ENCODE assay signal across 36 cellular contexts in genomic region chr3:73497646-73498406, GRCh38.
"Had no signal": no experiment of that assay in that cellular context is flagged by ENCODE, and none has a peak within 500 bp of the region (broad histone marks: within the 10 kb centered on the region; RNA-seq: fewer than 3 reads in every experiment).

No MANE protein-coding gene starts in this region.

- H3K4me1 Mint-ChIP-seq: activated naive CD4-positive, alpha-beta T cell treated with anti-CD3 and anti-CD28 coated beads, Interleukin-2, amount 50 U/mL, for 24 hours; activated naive CD8-positive, alpha-beta T cell treated with anti-CD3 and anti-CD28 coated beads, Interleukin-2, amount 10 ng/mL, durations not matched to agents 7 days and 5 days; activated T-helper 17 cell treated with anti-CD3 and anti-CD28 coated beads, Interleukin-2, amount 50 U/mL, for 72 hours had no signal

- H3K36me3 ChIP-seq: ascending aorta, Peyer's patch had no signal

- H3K36me3 Mint-ChIP-seq: activated naive CD4-positive, alpha-beta T cell treated with anti-CD3 and anti-CD28 coated beads, Interleukin-2, amount 50 U/mL, for 24 hours; activated naive CD8-positive, alpha-beta T cell treated with anti-CD3 and anti-CD28 coated beads, Interleukin-2, amount 10 ng/mL, durations not matched to agents 7 days and 5 days had no signal

- H3K4me1 ChIP-seq: Peyer's patch had no signal

- H3K27ac ChIP-seq: ascending aorta, body of pancreas, KMS-11, Peyer's patch, RWPE1, VCaP had no signal

- FAIRE-seq: bronchial epithelial cell had no signal

- H3K4me3 ChIP-seq: ascending aorta, body of pancreas, Peyer's patch had no signal

- H3K9me3 ChIP-seq: ascending aorta, body of pancreas, Peyer's patch had no signal

- H3K27ac Mint-ChIP-seq: activated CD8-positive, alpha-beta T cell treated with anti-CD3 and anti-CD28 coated beads for 36 hours; activated naive CD4-positive, alpha-beta T cell treated with anti-CD3 and anti-CD28 coated beads, Interleukin-2, amount 50 U/mL, for 24 hours; activated naive CD8-positive, alpha-beta T cell treated with anti-CD3 and anti-CD28 coated beads, Interleukin-2, amount 10 ng/mL, durations not matched to agents 7 days and 5 days; activated T-cell treated with anti-CD3 and anti-CD28 coated beads, Interleukin-2, amount 50 U/mL, for 72 hours; activated T-helper 17 cell treated with anti-CD3 and anti-CD28 coated beads, Interleukin-2, amount 50 U/mL, for 72 hours had no signal

- H3K9me3 Mint-ChIP-seq: activated CD8-positive, alpha-beta T cell treated with anti-CD3 and anti-CD28 coated beads for 36 hours; activated naive CD4-positive, alpha-beta T cell treated with anti-CD3 and anti-CD28 coated beads, Interleukin-2, amount 50 U/mL, for 24 hours; activated naive CD8-positive, alpha-beta T cell treated with anti-CD3 and anti-CD28 coated beads, Interleukin-2, amount 10 ng/mL, durations not matched to agents 7 days and 5 days; activated T-cell treated with anti-CD3 and anti-CD28 coated beads, Interleukin-2, amount 50 U/mL, for 72 hours; activated T-helper 17 cell treated with anti-CD3 and anti-CD28 coated beads, Interleukin-2, amount 50 U/mL, for 72 hours had no signal

- H3K27me3 ChIP-seq: ascending aorta, body of pancreas, Peyer's patch had no signal

- ATAC-seq: activated CD8-positive, alpha-beta T cell treated with anti-CD3 and anti-CD28 coated beads for 36 hours; activated T-cell treated with anti-CD3 and anti-CD28 coated beads, Interleukin-2, amount 50 U/mL, for 72 hours; activated T-helper 17 cell treated with anti-CD3 and anti-CD28 coated beads, Interleukin-2, amount 50 U/mL, for 72 hours; body of pancreas; PC-3 had no signal

- H3K4me3 Mint-ChIP-seq: activated CD8-positive, alpha-beta T cell treated with anti-CD3 and anti-CD28 coated beads for 36 hours; activated naive CD4-positive, alpha-beta T cell treated with anti-CD3 and anti-CD28 coated beads, Interleukin-2, amount 50 U/mL, for 24 hours; activated naive CD8-positive, alpha-beta T cell treated with anti-CD3 and anti-CD28 coated beads, Interleukin-2, amount 10 ng/mL, durations not matched to agents 7 days and 5 days; activated T-cell treated with anti-CD3 and anti-CD28 coated beads, Interleukin-2, amount 50 U/mL, for 72 hours; activated T-helper 17 cell treated with anti-CD3 and anti-CD28 coated beads, Interleukin-2, amount 50 U/mL, for 72 hours had no signal

- DNase-seq: activated CD4-positive, alpha-beta T cell treated with anti-CD3 and anti-CD28 coated beads for 1 hour; activated CD4-positive, alpha-beta T cell treated with anti-CD3 and anti-CD28 coated beads for 48 hours; activated CD4-positive, alpha-beta T cell treated with anti-CD3 and anti-CD28 coated beads, Interleukin-2, amount 50 U/mL, for 4 hours; activated CD4-positive, CD25-positive, alpha-beta regulatory T cell; activated CD8-positive, alpha-beta T cell treated with anti-CD3 and anti-CD28 coated beads for 36 hours; activated effector memory CD4-positive, alpha-beta T cell treated with anti-CD3 and anti-CD28 coated beads, Interleukin-2, amount 50 U/mL, for 16 hours; activated naive CD4-positive, alpha-beta T cell treated with Interleukin-2 at 50 U/mL for 16 hours; activated naive CD8-positive, alpha-beta T cell treated with anti-CD3 and anti-CD28 coated beads, Interleukin-2, amount 10 ng/mL, durations not matched to agents 7 days and 5 days; activated T-cell treated with anti-CD3 and anti-CD28 coated beads, Interleukin-2, amount 50 U/mL, for 1 hour; activated T-cell treated with anti-CD3 and anti-CD28 coated beads, Interleukin-2, amount 50 U/mL, for 72 hours; amygdala; body of pancreas; caudate nucleus; MM.1S; MV-4-11; NCI-H1092; NCI-H1436 treated with DMSO at 0.1 percent for 48 hours; NCI-H1694 treated with DMSO at 0.1 percent for 48 hours; NCI-H2029; NCI-H510A; NCI-H526 treated with DMSO at 0.1 percent for 48 hours; NK-92 treated with Interleukin-12 subunit alpha and Interleukin-12 subunit beta, amount 100 ng/mL, for 24 hours; PC-3; Peyer's patch; SIG-M5; SW 1271; T-helper 1 cell; T-helper 2 cell; T-helper 9 cell had no signal
